In genomic region chr3:106566277-106566676, GRCh38 we compare ENCODE assay signal across 8 cellular contexts.
DNase-seq lines count a peak whose midpoint lies in the region; ATAC-seq and TF ChIP-seq lines count a peak whose summit lies in the region.

No MANE protein-coding gene starts in this region.

- no peaks in the 10 kb centered on the region for H3K27me3 Mint-ChIP-seq in activated T-helper 17 cell treated with anti-CD3 and anti-CD28 coated beads, Interleukin-2, amount 50 U/mL, for 72 hours

- peaks cover 4% of the 10 kb centered on the region for H3K4me1 Mint-ChIP-seq in activated T-helper 17 cell treated with anti-CD3 and anti-CD28 coated beads, Interleukin-2, amount 50 U/mL, for 72 hours

- no peak overlapping the region for H3K4me3 ChIP-seq in DND-41 (ENCODE audit: low read depth in 1 of 2, low read length in 2 of 2)

- no peaks in the 10 kb centered on the region for H4K20me1 ChIP-seq in DND-41 (ENCODE audit: insufficient read depth, low read length)

- DNase-seq in DND-41 (no peak), putamen (ENCODE audit: low spot score) (no peak), G401 (ENCODE audit: low spot score) (no peak), NCI-H1105 (lab: John Stamatoyannopoulos, UW) (no peak), NK-92 (lab: John Stamatoyannopoulos, UW; ENCODE audit: unreplicated experiment) (no peak)

- H3K79me2 ChIP-seq in DND-41 (ENCODE audit: insufficient read depth, low read length) = no peaks in the 10 kb centered on the region

- H3K36me3 ChIP-seq in DND-41 (ENCODE audit: insufficient read depth, low read length) = no peaks in the 10 kb centered on the region

- no peak overlapping the region for H3K9ac ChIP-seq in DND-41 (ENCODE audit: low read depth, low read length)

- H3K27ac ChIP-seq in DND-41 (ENCODE audit: low read length) = no peak overlapping the region

- no peaks in the 10 kb centered on the region for H3K4me1 ChIP-seq in DND-41 (ENCODE audit: insufficient read depth, low read length)

- no peak overlapping the region for H3K4me2 ChIP-seq in DND-41 (ENCODE audit: insufficient read depth, low read length)

- no peaks in the 10 kb centered on the region for H3K9me3 ChIP-seq in DND-41 (ENCODE audit: insufficient read depth, low read length, severe bottlenecking)

- no peaks in the 10 kb centered on the region for H3K36me3 Mint-ChIP-seq in activated T-helper 17 cell treated with anti-CD3 and anti-CD28 coated beads, Interleukin-2, amount 50 U/mL, for 72 hours (ENCODE audit: low read depth)

- in situ Hi-C loops in G401 (cut with HindIII; ENCODE audit: low sequenced_read_pairs) = no loop called here

- no peaks in the 10 kb centered on the region for H3K9me3 Mint-ChIP-seq in activated T-helper 17 cell treated with anti-CD3 and anti-CD28 coated beads, Interleukin-2, amount 50 U/mL, for 72 hours

- H3K4me3 Mint-ChIP-seq in activated T-helper 17 cell treated with anti-CD3 and anti-CD28 coated beads, Interleukin-2, amount 50 U/mL, for 72 hours = no peak overlapping the region

- no peak for TF ChIP-seq CTCF in DND-41 (IDR thresholded peaks at IDR 0.05; ENCODE audit: borderline replicate concordance, extremely low read depth, low read length, poor library complexity, severe bottlenecking)

- H2AFZ ChIP-seq in DND-41 (ENCODE audit: low read depth, low read length) = no peak overlapping the region

- ATAC-seq in DND-41 (ENCODE audit: insufficient read depth, low read depth) = peak; percentile 35; the same call in 1 of the 3 replicates
- peak; percentile 93 for ATAC-seq in GM19025 (IDR thresholded peaks at IDR 0.05; ENCODE audit: low read depth, unreplicated experiment)
- ATAC-seq in HG03060 (IDR thresholded peaks at IDR 0.05; ENCODE audit: low read depth, unreplicated experiment) = peak; percentile 85
- peak; percentile 88 for ATAC-seq in activated T-helper 17 cell treated with anti-CD3 and anti-CD28 coated beads, Interleukin-2, amount 50 U/mL, for 72 hours (replicated peaks)

- H3K27me3 ChIP-seq in DND-41 (ENCODE audit: insufficient read depth, low read length, poor library complexity) = no peaks in the 10 kb centered on the region

- H3K27ac Mint-ChIP-seq in activated T-helper 17 cell treated with anti-CD3 and anti-CD28 coated beads, Interleukin-2, amount 50 U/mL, for 72 hours = no peak overlapping the region

Comparison
In these comparisons a context has a peak if more than half of its experiments do, and no peak if none do; other contexts are left out.
1. ATAC-seq: peak in every context shown above with its lines; median percentile 93 in GM19025; 88 in activated T-helper 17 cell treated with anti-CD3 and anti-CD28 coated beads, Interleukin-2, amount 50 U/mL, for 72 hours; 85 in HG03060; 35 in DND-41.